In the genomic region with DNA sequence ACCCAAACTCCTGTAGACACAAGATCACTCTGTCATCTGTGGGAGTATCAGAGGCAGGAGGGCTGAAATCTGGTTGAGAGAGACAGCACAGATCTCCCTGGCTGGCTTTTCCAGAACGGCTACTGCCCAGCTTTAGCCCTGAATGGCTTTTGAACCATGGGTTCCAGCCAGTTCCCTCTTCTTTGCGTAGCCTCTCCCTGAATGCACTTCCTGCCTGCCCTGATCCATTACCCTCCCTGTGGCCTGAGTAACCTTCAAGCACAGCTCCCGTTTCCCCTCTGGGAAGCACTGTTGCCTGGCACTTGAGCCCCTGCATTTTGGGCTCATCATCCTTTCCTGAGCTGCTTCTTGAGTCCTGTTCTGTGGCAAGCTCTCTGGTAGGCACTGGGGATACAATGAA, we compare ENCODE assay signal across 2 cellular contexts.
TF ChIP-seq lines count a peak whose summit lies in the region.

No MANE protein-coding gene starts in this region.

TF ChIP-seq in IMR-90, 13 proteins besides CTCF, POLR2A, EP300 and RAD21:
- TF ChIP-seq CHD1 (IDR thresholded peaks at IDR 0.05; ENCODE audit: low read depth, low read length) (no peak), SMC3 (IDR thresholded peaks at IDR 0.05; ENCODE audit: low read depth, low read length) (no peak), MXI1 (IDR thresholded peaks at IDR 0.05; ENCODE audit: borderline replicate concordance, low read depth, low read length) (no peak), RFX5 (IDR thresholded peaks at IDR 0.05; ENCODE audit: low read depth, low read length) (no peak), RCOR1 (IDR thresholded peaks at IDR 0.05; ENCODE audit: insufficient replicate concordance, low read length) (no peak), MAZ (IDR thresholded peaks at IDR 0.05; ENCODE audit: borderline replicate concordance, low read depth, low read length) (no peak), NFE2L2 (IDR thresholded peaks at IDR 0.05; ENCODE audit: low read depth, low read length) (no peak), BHLHE40 (IDR thresholded peaks at IDR 0.05; ENCODE audit: low read depth, low read length) (no peak), MAFK (IDR thresholded peaks at IDR 0.05; ENCODE audit: low read depth, low read length) (no peak), CEBPB (IDR thresholded peaks at IDR 0.05; ENCODE audit: low read depth, low read length) (no peak), FOS (IDR thresholded peaks at IDR 0.05; ENCODE audit: low read depth, low read length) (no peak)
- TF ChIP-seq, protein P1, sequence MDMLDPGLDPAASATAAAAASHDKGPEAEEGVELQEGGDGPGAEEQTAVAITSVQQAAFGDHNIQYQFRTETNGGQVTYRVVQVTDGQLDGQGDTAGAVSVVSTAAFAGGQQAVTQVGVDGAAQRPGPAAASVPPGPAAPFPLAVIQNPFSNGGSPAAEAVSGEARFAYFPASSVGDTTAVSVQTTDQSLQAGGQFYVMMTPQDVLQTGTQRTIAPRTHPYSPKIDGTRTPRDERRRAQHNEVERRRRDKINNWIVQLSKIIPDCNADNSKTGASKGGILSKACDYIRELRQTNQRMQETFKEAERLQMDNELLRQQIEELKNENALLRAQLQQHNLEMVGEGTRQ (IDR thresholded peaks at IDR 0.05; ENCODE audit: low read depth, low read length) = no peak

TF ChIP-seq in H1, 55 proteins besides CTCF, POLR2A, EP300 and RAD21:
- TF ChIP-seq BRCA1 (IDR thresholded peaks at IDR 0.05; ENCODE audit: low read depth, low read length) = no peak
- no peak for TF ChIP-seq SP1 (IDR thresholded peaks at IDR 0.05; ENCODE audit: low read depth, low read length)
- no peak for TF ChIP-seq ZNF274 (IDR thresholded peaks at IDR 0.05; ENCODE audit: borderline replicate concordance, extremely low read depth, low read length)
- no peak for TF ChIP-seq POU5F1 (IDR thresholded peaks at IDR 0.05; ENCODE audit: low read depth, low read length)
- TF ChIP-seq, protein P2, sequence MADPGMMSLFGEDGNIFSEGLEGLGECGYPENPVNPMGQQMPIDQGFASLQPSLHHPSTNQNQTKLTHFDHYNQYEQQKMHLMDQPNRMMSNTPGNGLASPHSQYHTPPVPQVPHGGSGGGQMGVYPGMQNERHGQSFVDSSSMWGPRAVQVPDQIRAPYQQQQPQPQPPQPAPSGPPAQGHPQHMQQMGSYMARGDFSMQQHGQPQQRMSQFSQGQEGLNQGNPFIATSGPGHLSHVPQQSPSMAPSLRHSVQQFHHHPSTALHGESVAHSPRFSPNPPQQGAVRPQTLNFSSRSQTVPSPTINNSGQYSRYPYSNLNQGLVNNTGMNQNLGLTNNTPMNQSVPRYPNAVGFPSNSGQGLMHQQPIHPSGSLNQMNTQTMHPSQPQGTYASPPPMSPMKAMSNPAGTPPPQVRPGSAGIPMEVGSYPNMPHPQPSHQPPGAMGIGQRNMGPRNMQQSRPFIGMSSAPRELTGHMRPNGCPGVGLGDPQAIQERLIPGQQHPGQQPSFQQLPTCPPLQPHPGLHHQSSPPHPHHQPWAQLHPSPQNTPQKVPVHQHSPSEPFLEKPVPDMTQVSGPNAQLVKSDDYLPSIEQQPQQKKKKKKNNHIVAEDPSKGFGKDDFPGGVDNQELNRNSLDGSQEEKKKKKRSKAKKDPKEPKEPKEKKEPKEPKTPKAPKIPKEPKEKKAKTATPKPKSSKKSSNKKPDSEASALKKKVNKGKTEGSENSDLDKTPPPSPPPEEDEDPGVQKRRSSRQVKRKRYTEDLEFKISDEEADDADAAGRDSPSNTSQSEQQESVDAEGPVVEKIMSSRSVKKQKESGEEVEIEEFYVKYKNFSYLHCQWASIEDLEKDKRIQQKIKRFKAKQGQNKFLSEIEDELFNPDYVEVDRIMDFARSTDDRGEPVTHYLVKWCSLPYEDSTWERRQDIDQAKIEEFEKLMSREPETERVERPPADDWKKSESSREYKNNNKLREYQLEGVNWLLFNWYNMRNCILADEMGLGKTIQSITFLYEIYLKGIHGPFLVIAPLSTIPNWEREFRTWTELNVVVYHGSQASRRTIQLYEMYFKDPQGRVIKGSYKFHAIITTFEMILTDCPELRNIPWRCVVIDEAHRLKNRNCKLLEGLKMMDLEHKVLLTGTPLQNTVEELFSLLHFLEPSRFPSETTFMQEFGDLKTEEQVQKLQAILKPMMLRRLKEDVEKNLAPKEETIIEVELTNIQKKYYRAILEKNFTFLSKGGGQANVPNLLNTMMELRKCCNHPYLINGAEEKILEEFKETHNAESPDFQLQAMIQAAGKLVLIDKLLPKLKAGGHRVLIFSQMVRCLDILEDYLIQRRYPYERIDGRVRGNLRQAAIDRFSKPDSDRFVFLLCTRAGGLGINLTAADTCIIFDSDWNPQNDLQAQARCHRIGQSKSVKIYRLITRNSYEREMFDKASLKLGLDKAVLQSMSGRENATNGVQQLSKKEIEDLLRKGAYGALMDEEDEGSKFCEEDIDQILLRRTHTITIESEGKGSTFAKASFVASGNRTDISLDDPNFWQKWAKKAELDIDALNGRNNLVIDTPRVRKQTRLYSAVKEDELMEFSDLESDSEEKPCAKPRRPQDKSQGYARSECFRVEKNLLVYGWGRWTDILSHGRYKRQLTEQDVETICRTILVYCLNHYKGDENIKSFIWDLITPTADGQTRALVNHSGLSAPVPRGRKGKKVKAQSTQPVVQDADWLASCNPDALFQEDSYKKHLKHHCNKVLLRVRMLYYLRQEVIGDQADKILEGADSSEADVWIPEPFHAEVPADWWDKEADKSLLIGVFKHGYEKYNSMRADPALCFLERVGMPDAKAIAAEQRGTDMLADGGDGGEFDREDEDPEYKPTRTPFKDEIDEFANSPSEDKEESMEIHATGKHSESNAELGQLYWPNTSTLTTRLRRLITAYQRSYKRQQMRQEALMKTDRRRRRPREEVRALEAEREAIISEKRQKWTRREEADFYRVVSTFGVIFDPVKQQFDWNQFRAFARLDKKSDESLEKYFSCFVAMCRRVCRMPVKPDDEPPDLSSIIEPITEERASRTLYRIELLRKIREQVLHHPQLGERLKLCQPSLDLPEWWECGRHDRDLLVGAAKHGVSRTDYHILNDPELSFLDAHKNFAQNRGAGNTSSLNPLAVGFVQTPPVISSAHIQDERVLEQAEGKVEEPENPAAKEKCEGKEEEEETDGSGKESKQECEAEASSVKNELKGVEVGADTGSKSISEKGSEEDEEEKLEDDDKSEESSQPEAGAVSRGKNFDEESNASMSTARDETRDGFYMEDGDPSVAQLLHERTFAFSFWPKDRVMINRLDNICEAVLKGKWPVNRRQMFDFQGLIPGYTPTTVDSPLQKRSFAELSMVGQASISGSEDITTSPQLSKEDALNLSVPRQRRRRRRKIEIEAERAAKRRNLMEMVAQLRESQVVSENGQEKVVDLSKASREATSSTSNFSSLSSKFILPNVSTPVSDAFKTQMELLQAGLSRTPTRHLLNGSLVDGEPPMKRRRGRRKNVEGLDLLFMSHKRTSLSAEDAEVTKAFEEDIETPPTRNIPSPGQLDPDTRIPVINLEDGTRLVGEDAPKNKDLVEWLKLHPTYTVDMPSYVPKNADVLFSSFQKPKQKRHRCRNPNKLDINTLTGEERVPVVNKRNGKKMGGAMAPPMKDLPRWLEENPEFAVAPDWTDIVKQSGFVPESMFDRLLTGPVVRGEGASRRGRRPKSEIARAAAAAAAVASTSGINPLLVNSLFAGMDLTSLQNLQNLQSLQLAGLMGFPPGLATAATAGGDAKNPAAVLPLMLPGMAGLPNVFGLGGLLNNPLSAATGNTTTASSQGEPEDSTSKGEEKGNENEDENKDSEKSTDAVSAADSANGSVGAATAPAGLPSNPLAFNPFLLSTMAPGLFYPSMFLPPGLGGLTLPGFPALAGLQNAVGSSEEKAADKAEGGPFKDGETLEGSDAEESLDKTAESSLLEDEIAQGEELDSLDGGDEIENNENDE (IDR thresholded peaks at IDR 0.05; ENCODE audit: insufficient replicate concordance, low read length) = no peak
- no peak for TF ChIP-seq SIN3A (conservative IDR thresholded peaks at IDR 0.05 in 1 of 2, IDR thresholded peaks at IDR 0.05 in 1 of 2; ENCODE audit: low read depth in 1 of 2, low read length in 2 of 2)
- TF ChIP-seq JUND (IDR thresholded peaks at IDR 0.05; ENCODE audit: low read length) = no peak
- no peak for TF ChIP-seq CREB1 (IDR thresholded peaks at IDR 0.05)
- TF ChIP-seq, protein P3, sequence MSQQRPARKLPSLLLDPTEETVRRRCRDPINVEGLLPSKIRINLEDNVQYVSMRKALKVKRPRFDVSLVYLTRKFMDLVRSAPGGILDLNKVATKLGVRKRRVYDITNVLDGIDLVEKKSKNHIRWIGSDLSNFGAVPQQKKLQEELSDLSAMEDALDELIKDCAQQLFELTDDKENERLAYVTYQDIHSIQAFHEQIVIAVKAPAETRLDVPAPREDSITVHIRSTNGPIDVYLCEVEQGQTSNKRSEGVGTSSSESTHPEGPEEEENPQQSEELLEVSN (IDR thresholded peaks at IDR 0.05) = no peak
- no peak for TF ChIP-seq GTF2F1 (IDR thresholded peaks at IDR 0.05; ENCODE audit: borderline replicate concordance, low read depth, low read length)
- no peak for TF ChIP-seq ASH2L (IDR thresholded peaks at IDR 0.05; ENCODE audit: low read length)
- no peak for TF ChIP-seq KDM5A (IDR thresholded peaks at IDR 0.05; ENCODE audit: low read length)
- TF ChIP-seq RNF2 (IDR thresholded peaks at IDR 0.05; ENCODE audit: borderline replicate concordance, low read depth, low read length, missing control alignments, poor library complexity, severe bottlenecking) = no peak
- TF ChIP-seq SP2 (IDR thresholded peaks at IDR 0.05; ENCODE audit: low read length) = no peak
- TF ChIP-seq MAFK (IDR thresholded peaks at IDR 0.05; ENCODE audit: low read depth, low read length) = no peak
TF ChIP-seq in H1: peak in this region for 0.
